ENCODE assay signal across 23 cellular contexts in the genomic region with DNA sequence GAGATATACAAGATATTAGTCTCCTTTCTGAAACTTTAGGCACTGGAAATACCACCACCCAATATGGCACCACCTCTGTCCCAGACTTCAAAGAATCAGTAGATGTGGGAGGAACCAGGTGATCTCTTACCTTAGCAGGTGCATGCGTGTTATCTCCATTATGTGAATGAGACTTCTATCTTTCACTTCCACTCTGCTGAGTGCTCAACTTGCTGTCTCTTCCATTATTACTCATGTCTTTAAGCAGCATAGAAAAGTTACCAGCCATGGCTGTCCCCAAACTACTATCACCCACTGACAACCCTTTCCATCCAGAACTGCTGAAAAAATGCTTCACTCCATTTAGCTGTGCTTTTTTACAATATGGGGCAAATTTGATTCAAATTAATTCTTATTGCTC.
"Had no signal": no experiment of that assay in that cellular context is flagged by ENCODE, and none has a peak within 500 bp of the region (broad histone marks: within the 10 kb centered on the region; RNA-seq: fewer than 3 reads in every experiment).

No MANE protein-coding gene starts in this region.

- H3K4me3 ChIP-seq: dorsolateral prefrontal cortex, esophagus muscularis mucosa, gastrocnemius medialis, heart right ventricle, left lung, lower lobe of right lung, pancreas, smooth muscle cell, tibial artery, upper lobe of left lung, uterus had no signal

- H3K36me3 ChIP-seq: esophagus muscularis mucosa, gastrocnemius medialis, heart right ventricle, left lung, lower lobe of right lung, pancreas, tibial artery, upper lobe of left lung, uterus had no signal

- H3K4me1 Mint-ChIP-seq: mesothelial cell of epicardium, nephron had no signal

- H3K27me3 ChIP-seq: gastrocnemius medialis, upper lobe of left lung had no signal

- H3K4me3 Mint-ChIP-seq: memory B cell; mesothelial cell of epicardium; nephron; stimulated activated naive CD8-positive, alpha-beta T cell treated with anti-CD3 and anti-CD28 coated beads, Interleukin-15, Interleukin-2, amounts not matched to agents 100 ng/mL and 50 ng/mL, for 24 hours had no signal

- H3K27ac Mint-ChIP-seq: memory B cell; mesothelial cell of epicardium; nephron; progenitor cell of endocrine pancreas; stimulated activated naive CD8-positive, alpha-beta T cell treated with anti-CD3 and anti-CD28 coated beads, Interleukin-15, Interleukin-2, amounts not matched to agents 100 ng/mL and 50 ng/mL, for 24 hours had no signal

- H3K36me3 Mint-ChIP-seq: memory B cell, mesothelial cell of epicardium had no signal

- H3K9me3 Mint-ChIP-seq: nephron; stimulated activated naive CD8-positive, alpha-beta T cell treated with anti-CD3 and anti-CD28 coated beads, Interleukin-15, Interleukin-2, amounts not matched to agents 100 ng/mL and 50 ng/mL, for 24 hours had no signal

- DNase-seq: cortex of kidney; dorsolateral prefrontal cortex; effector memory CD4-positive, alpha-beta T cell; gastrocnemius medialis; heart right ventricle; hypothalamus; islet precursor cell; left lung; lower lobe of right lung; occipital lobe; pancreas; right cardiac atrium; stimulated activated CD4-positive, alpha-beta T cell treated with anti-CD3 and anti-CD28 coated beads, Interleukin-2, amount 100 ng/mL, for 48 hours; tibial artery; upper lobe of left lung; uterus had no signal

- ATAC-seq: gastrocnemius medialis, heart right ventricle, left lung, lower lobe of right lung, pancreas, right cardiac atrium had no signal
